24 cellular contexts compared by ENCODE assay signal in the genomic region with DNA sequence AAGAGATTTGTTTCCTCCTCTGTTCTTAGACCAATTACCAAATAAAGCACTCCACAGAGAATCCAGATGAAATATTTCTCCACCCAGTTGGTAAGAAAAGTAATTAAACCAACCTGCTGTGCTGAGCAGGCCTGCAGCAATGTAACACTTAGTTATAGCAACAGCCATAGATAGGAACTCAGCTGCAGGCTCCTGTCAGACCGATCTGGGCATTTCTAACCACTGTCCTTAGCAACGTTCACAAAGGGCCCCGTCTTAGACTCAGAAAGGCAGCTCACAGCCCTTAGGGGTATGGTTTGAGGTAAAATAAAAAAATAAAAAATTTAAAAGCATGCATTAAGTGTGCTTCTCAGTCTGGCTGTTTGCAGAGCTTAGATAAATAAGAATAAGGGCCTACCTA.
DNase-seq lines count a peak whose midpoint lies in the region; ATAC-seq, FAIRE-seq and TF ChIP-seq lines count a peak whose summit lies in the region.
"Had no signal": no experiment of that assay in that cellular context is flagged by ENCODE, and none has a peak within 500 bp of the region (broad histone marks: within the 10 kb centered on the region; RNA-seq: fewer than 3 reads in every experiment).

No MANE protein-coding gene starts in this region.

- H3K4ac ChIP-seq in neuronal stem cell (ENCODE audit: low read length), result no peak overlapping the region

- no peak overlapping the region for H3K14ac ChIP-seq in neuronal stem cell (ENCODE audit: low read length)

- peaks cover 10% of the 10 kb centered on the region for H3K4me1 Mint-ChIP-seq in T-helper 17 cell
- H3K4me1 Mint-ChIP-seq in activated CD8-positive, alpha-beta T cell treated with anti-CD3 and anti-CD28 coated beads, Interleukin-2, amount 10 ng/mL, durations not matched to agents 7 days and 5 days (ENCODE audit: low read depth), result peaks cover 17% of the 10 kb centered on the region
- H3K4me1 Mint-ChIP-seq in CD8-positive, alpha-beta T cell (ENCODE audit: low read depth), result peaks cover 9% of the 10 kb centered on the region

- POLR2A ChIA-PET in HepG2 (lab: Yijun Ruan, JAX), result no interaction called here
- POLR2A ChIA-PET in activated CD8-positive, alpha-beta T cell treated with anti-CD3 and anti-CD28 coated beads, Interleukin-2, amount 10 ng/mL, durations not matched to agents 7 days and 5 days (lab: Charles Lee), result no interaction called here
- POLR2A ChIA-PET in CD8-positive, alpha-beta T cell (lab: Charles Lee), result no interaction called here

- H4K20me1 ChIP-seq in HepG2 (ENCODE audit: insufficient read depth, low read length), result peaks cover 6% of the 10 kb centered on the region; the same call in 1 of the 2 replicates

- in situ Hi-C loops in HepG2 (cut with HindIII; ENCODE audit: extremely low pct_ligation_motif_present, low pct_unique_long_range_greater_than_20kb), result no loop called here

- no peak overlapping the region for H3K4me2 ChIP-seq in HepG2 (ENCODE audit: low read depth, low read length)
- H3K4me2 ChIP-seq in neuronal stem cell (ENCODE audit: insufficient read depth, low read length, poor library complexity, severe bottlenecking), result no peak overlapping the region

- H3K79me1 ChIP-seq in neuronal stem cell (ENCODE audit: low read depth, low read length), result no peaks in the 10 kb centered on the region

- DNase-seq in HepG2 (ENCODE audit: low spot score) (no peak), right lobe of liver (no peak), T-helper 17 cell (no peak), lower lobe of right lung (no peak), neuronal stem cell (ENCODE audit: low spot score) (no peak)
- DNase-seq in activated CD8-positive, alpha-beta T cell treated with anti-CD3 and anti-CD28 coated beads, Interleukin-2, amount 10 ng/mL, durations not matched to agents 7 days and 5 days, result no peak
- DNase-seq in CD8-positive, alpha-beta T cell, result no peak
- DNase-seq: AML-193; C1 segment of cervical spinal cord; Calu3; CD8-positive, alpha-beta memory T cell; DMS153; KG1; NCI-H1105 treated with DMSO at 0.1 percent for 48 hours; NCI-H2029 treated with DMSO at 0.1 percent for 48 hours; NCI-H226; NCI-H510A treated with DMSO at 0.1 percent for 48 hours; NCI-H774; OCI-M1 had no signal

- H2BK12ac ChIP-seq in neuronal stem cell (ENCODE audit: low read length), result no peak overlapping the region

- H3K36me3 ChIP-seq in HepG2 (replicated peaks in 1 of 2; ENCODE audit: control insufficient read depth in 1 of 2, insufficient read depth in 2 of 2, low read length in 2 of 2) (no peaks in the 10 kb centered on the region), right lobe of liver (no peaks in the 10 kb centered on the region), lower lobe of right lung (no peaks in the 10 kb centered on the region), neuronal stem cell (replicated peaks in 1 of 2; ENCODE audit: control insufficient read depth in 2 of 2, insufficient read depth in 2 of 2, low read length in 2 of 2) (no peaks in the 10 kb centered on the region)
- H3K36me3 ChIP-seq in CD8-positive, alpha-beta T cell (ENCODE audit: insufficient read depth, low read length), result no peaks in the 10 kb centered on the region

- ATAC-seq in HepG2 (peak; percentile 57), right lobe of liver (no peak), T-helper 17 cell (no peak), lower lobe of right lung (peak; percentile 31 to 34), GM21367 (IDR thresholded peaks at IDR 0.05; ENCODE audit: unreplicated experiment) (no peak)
- no peak for ATAC-seq in activated CD8-positive, alpha-beta T cell treated with anti-CD3 and anti-CD28 coated beads, Interleukin-2, amount 10 ng/mL, durations not matched to agents 7 days and 5 days
- ATAC-seq in CD8-positive, alpha-beta T cell, result no peak
- ATAC-seq: Right ventricle myocardium inferior had no signal

- H3K23ac ChIP-seq in neuronal stem cell (ENCODE audit: low read depth, low read length, poor library complexity), result no peak overlapping the region

- peaks cover 2% of the 10 kb centered on the region for H3K36me3 Mint-ChIP-seq in T-helper 17 cell (ENCODE audit: low read depth)
- H3K36me3 Mint-ChIP-seq in activated CD8-positive, alpha-beta T cell treated with anti-CD3 and anti-CD28 coated beads, Interleukin-2, amount 10 ng/mL, durations not matched to agents 7 days and 5 days (ENCODE audit: low read depth), result no peaks in the 10 kb centered on the region
- no peaks in the 10 kb centered on the region for H3K36me3 Mint-ChIP-seq in CD8-positive, alpha-beta T cell

- H2AFZ ChIP-seq in HepG2 (ENCODE audit: low read length), result no peak overlapping the region
- peak overlapping the region; percentile 77 for H2AFZ ChIP-seq in neuronal stem cell (ENCODE audit: low read length)

- H3K27me3 Mint-ChIP-seq in T-helper 17 cell, result no peaks in the 10 kb centered on the region
- peaks cover 11% of the 10 kb centered on the region for H3K27me3 Mint-ChIP-seq in activated CD8-positive, alpha-beta T cell treated with anti-CD3 and anti-CD28 coated beads, Interleukin-2, amount 10 ng/mL, durations not matched to agents 7 days and 5 days (ENCODE audit: low read depth)
- no peaks in the 10 kb centered on the region for H3K27me3 Mint-ChIP-seq in CD8-positive, alpha-beta T cell (ENCODE audit: low read depth)
- H3K27me3 Mint-ChIP-seq: CD8-positive, alpha-beta memory T cell had no signal

- no peak for FAIRE-seq in HepG2 (lab: Jason Lieb, UNC)
- FAIRE-seq: GM12891, RCC 7860 had no signal

- no peak overlapping the region for H3K4me3 Mint-ChIP-seq in T-helper 17 cell
- H3K4me3 Mint-ChIP-seq in activated CD8-positive, alpha-beta T cell treated with anti-CD3 and anti-CD28 coated beads, Interleukin-2, amount 10 ng/mL, durations not matched to agents 7 days and 5 days, result no peak overlapping the region
- no peak overlapping the region for H3K4me3 Mint-ChIP-seq in CD8-positive, alpha-beta T cell

- H3K4me3 ChIP-seq in HepG2 (replicated peaks in 1 of 3; ENCODE audit: insufficient read depth in 1 of 3, low read depth in 2 of 3, low read length in 3 of 3) (no peak overlapping the region), right lobe of liver (no peak overlapping the region), lower lobe of right lung (no peak overlapping the region), neuronal stem cell (ENCODE audit: low read length in 2 of 2) (no peak overlapping the region)
- H3K4me3 ChIP-seq in CD8-positive, alpha-beta T cell (ENCODE audit: low read depth, low read length), result no peak overlapping the region
- H3K4me3 ChIP-seq: SK-N-MC had no signal

- 58% methylated on average over 3 of the region's 3 CpGs for WGBS in HepG2 (ENCODE audit: low lambda C conversion rate)
- 93% methylated on average over 3 of the region's 3 CpGs for WGBS in right lobe of liver (ENCODE audit: insufficient coverage, low coverage, low lambda C conversion rate, missing lambda C conversion rate)
- no CpG with 5 or more reads among the region's 3 CpGs for WGBS in neuronal stem cell (ENCODE audit: extremely low coverage in 2 of 2, insufficient read length in 2 of 2, insufficient replicate concordance in 1 of 2), 2 donors

- intact Hi-C loops in HepG2 (cut with micrococcal nuclease; ENCODE audit: unreplicated experiment), result no loop called here
- intact Hi-C loops in right lobe of liver (cut with DNase I), result no loop called here
- intact Hi-C loops in lower lobe of right lung (cut with DNase I), result no loop called here
- intact Hi-C loops in CD8-positive, alpha-beta T cell (cut with DNase I, micrococcal nuclease), result no loop called here

- TF ChIP-seq POLR2A in HepG2 (IDR thresholded peaks at IDR 0.05; ENCODE audit: insufficient read depth in 1 of 2, low read depth in 2 of 2, low read length in 2 of 2) (no peak), right lobe of liver (IDR thresholded peaks at IDR 0.05) (no peak)

- H2AK5ac ChIP-seq in neuronal stem cell (ENCODE audit: low read depth, low read length), result no peak overlapping the region

- no peak overlapping the region for H4K91ac ChIP-seq in neuronal stem cell (ENCODE audit: low read depth, low read length, poor library complexity)

- CTCF ChIA-PET in HepG2 (lab: Yijun Ruan, JAX; ENCODE audit: low intra/inter-chr PET ratio, low total read pairs), result no interaction called here
- CTCF ChIA-PET in activated CD8-positive, alpha-beta T cell treated with anti-CD3 and anti-CD28 coated beads, Interleukin-2, amount 10 ng/mL, durations not matched to agents 7 days and 5 days (lab: Charles Lee), result no interaction called here
- CTCF ChIA-PET in CD8-positive, alpha-beta T cell (lab: Charles Lee), result no interaction called here

- TF ChIP-seq EP300 in HepG2 (IDR thresholded peaks at IDR 0.05; ENCODE audit: low read depth in 2 of 2, low read length in 2 of 2) (no peak), HepG2 (CRISPR knock-in tag; IDR thresholded peaks at IDR 0.05; ENCODE audit: borderline replicate concordance) (no peak)

- H3K4me1 ChIP-seq in HepG2 (ENCODE audit: insufficient read depth, low read length) (peaks cover 56% of the 10 kb centered on the region), right lobe of liver (peaks cover 0 to 12% (median 0%) of the 10 kb centered on the region in 4 donors), lower lobe of right lung (peaks cover 5% of the 10 kb centered on the region), neuronal stem cell (ENCODE audit: control insufficient read depth in 2 of 2, insufficient read depth in 1 of 2, low read depth in 1 of 2, low read length in 2 of 2) (peaks cover 0 to 7% of the 10 kb centered on the region in 2 donors)
- H3K4me1 ChIP-seq in CD8-positive, alpha-beta T cell (ENCODE audit: insufficient read depth, low read length), result no peaks in the 10 kb centered on the region

- no peaks in the 10 kb centered on the region for H3K27me3 ChIP-seq in HepG2 (ENCODE audit: control insufficient read depth in 1 of 2, insufficient read depth in 2 of 2, low read length in 2 of 2)
- no peaks in the 10 kb centered on the region for H3K27me3 ChIP-seq in right lobe of liver
- H3K27me3 ChIP-seq in lower lobe of right lung (ENCODE audit: low read depth), result no peaks in the 10 kb centered on the region
- peaks cover 0 to 3% (median 0%) of the 10 kb centered on the region in 3 experiments for H3K27me3 ChIP-seq in neuronal stem cell (ENCODE audit: control insufficient read depth in 3 of 3, insufficient read depth in 3 of 3, low read depth in 1 of 3, low read length in 3 of 3)
- no peaks in the 10 kb centered on the region for H3K27me3 ChIP-seq in CD8-positive, alpha-beta T cell (ENCODE audit: insufficient read depth, low read length)

- H2BK15ac ChIP-seq in neuronal stem cell (ENCODE audit: low read length), result no peak overlapping the region

- H3K18ac ChIP-seq in neuronal stem cell (ENCODE audit: low read length), result no peak overlapping the region

- no peak for TF ChIP-seq CTCF in HepG2 (CRISPR knock-in tag; IDR thresholded peaks at IDR 0.05)
- TF ChIP-seq CTCF in right lobe of liver (IDR thresholded peaks at IDR 0.05), result no peak
- TF ChIP-seq CTCF in lower lobe of right lung (IDR thresholded peaks at IDR 0.05), result no peak
- TF ChIP-seq CTCF in CD8-positive, alpha-beta T cell (IDR thresholded peaks at IDR 0.05), result no peak

- H3K27ac ChIP-seq in HepG2 (ENCODE audit: extremely low read length, insufficient read depth, low read length), result peak overlapping the region; percentile 30
- no peak overlapping the region for H3K27ac ChIP-seq in right lobe of liver
- peak overlapping the region; percentile 5 for H3K27ac ChIP-seq in lower lobe of right lung
- H3K27ac ChIP-seq in neuronal stem cell (replicated peaks; ENCODE audit: low read length), result no peak overlapping the region
- no peak overlapping the region for H3K27ac ChIP-seq in CD8-positive, alpha-beta T cell (ENCODE audit: low read depth, low read length)
- H3K27ac ChIP-seq: SK-N-MC had no signal

- H2BK120ac ChIP-seq in neuronal stem cell (ENCODE audit: low read depth, low read length), result no peak overlapping the region

- no peak for TF ChIP-seq RAD21 in HepG2 (CRISPR knock-in tag; IDR thresholded peaks at IDR 0.05)

- H3K79me2 ChIP-seq in HepG2 (ENCODE audit: insufficient read depth, low read length), result peaks cover 37% of the 10 kb centered on the region

- no peak overlapping the region for H2BK5ac ChIP-seq in neuronal stem cell (ENCODE audit: low read length)

- BruUV-seq in HepG2 (replicated peaks; lab: Mats Ljungman, UMichigan), result no TSS peak

- peak overlapping the region; percentile 41 for H3K27ac Mint-ChIP-seq in T-helper 17 cell
- H3K27ac Mint-ChIP-seq in activated CD8-positive, alpha-beta T cell treated with anti-CD3 and anti-CD28 coated beads, Interleukin-2, amount 10 ng/mL, durations not matched to agents 7 days and 5 days, result no peak overlapping the region
- H3K27ac Mint-ChIP-seq in CD8-positive, alpha-beta T cell, result no peak overlapping the region

- H3K9ac ChIP-seq in HepG2 (ENCODE audit: insufficient read depth, low read depth, low read length) (no peak overlapping the region), neuronal stem cell (ENCODE audit: low read depth, low read length, poor library complexity) (no peak overlapping the region)

- no peaks in the 10 kb centered on the region for H3K9me3 ChIP-seq in HepG2 (ENCODE audit: low read length)
- no peaks in the 10 kb centered on the region for H3K9me3 ChIP-seq in right lobe of liver
- no peaks in the 10 kb centered on the region for H3K9me3 ChIP-seq in T-helper 17 cell (ENCODE audit: control insufficient read depth, low read length, poor library complexity, severe bottlenecking)
- no peaks in the 10 kb centered on the region for H3K9me3 ChIP-seq in lower lobe of right lung
- peaks cover 0 to 8% of the 10 kb centered on the region in 2 donors for H3K9me3 ChIP-seq in neuronal stem cell (replicated peaks in 1 of 2; ENCODE audit: control insufficient read depth in 2 of 2, insufficient read depth in 1 of 2, low read depth in 1 of 2, low read length in 2 of 2)
- H3K9me3 ChIP-seq in CD8-positive, alpha-beta T cell (ENCODE audit: low read length), result no peaks in the 10 kb centered on the region

- H4K8ac ChIP-seq in neuronal stem cell (ENCODE audit: low read depth, low read length), result no peak overlapping the region

- H3K9me3 Mint-ChIP-seq in activated CD8-positive, alpha-beta T cell treated with anti-CD3 and anti-CD28 coated beads, Interleukin-2, amount 10 ng/mL, durations not matched to agents 7 days and 5 days (ENCODE audit: insufficient read depth), result no peaks in the 10 kb centered on the region
- no peaks in the 10 kb centered on the region for H3K9me3 Mint-ChIP-seq in CD8-positive, alpha-beta T cell

Comparison
In these comparisons a context has a peak if more than half of its experiments do, and no peak if none do; other contexts are left out.
1. ATAC-seq: peak in HepG2 (single experiment) and lower lobe of right lung (2 of 2); none in right lobe of liver (0 of 4), T-helper 17 cell (single experiment), GM21367 (single experiment), activated CD8-positive, alpha-beta T cell treated with anti-CD3 and anti-CD28 coated beads, Interleukin-2, amount 10 ng/mL, durations not matched to agents 7 days and 5 days (single experiment) and CD8-positive, alpha-beta T cell (single experiment).
2. H3K27ac ChIP-seq: peak in HepG2 (single experiment) and lower lobe of right lung (single experiment); none in right lobe of liver (0 of 3), neuronal stem cell (single experiment) and CD8-positive, alpha-beta T cell (single experiment).